ENCODE assay signal across 1 cellular context in genomic region chr1:52553372-52554266, GRCh38.
TF ChIP-seq lines count a peak whose summit lies in the region.

No MANE protein-coding gene starts in this region.

TF ChIP-seq in HepG2, 621 proteins besides CTCF, POLR2A, EP300 and RAD21 (continues in another document):
- TF ChIP-seq SRSF9 (IDR thresholded peaks at IDR 0.05; ENCODE audit: borderline replicate concordance, insufficient read depth, low read depth, low read length, poor library complexity, severe bottlenecking): no peak
- TF ChIP-seq ZNF180 (CRISPR knock-in tag; IDR thresholded peaks at IDR 0.05; ENCODE audit: borderline replicate concordance, low read depth): 0 out of 2 replicates have a peak, but pooled peaks have one; percentile 49
- TF ChIP-seq PAX8 (CRISPR knock-in tag; IDR thresholded peaks at IDR 0.05; ENCODE audit: borderline replicate concordance): 0 out of 2 replicates have a peak, but pooled peaks have one; percentile 66
- TF ChIP-seq ARNTL (CRISPR knock-in tag; IDR thresholded peaks at IDR 0.05): peak; percentile 65; the same call in 1 of the 2 replicates
- TF ChIP-seq AHR (CRISPR knock-in tag; IDR thresholded peaks at IDR 0.05): peak; percentile 28; the same call in 1 of the 2 replicates
- peak; percentile 57; the same call in 1 of the 2 replicates for TF ChIP-seq ZNF609 (CRISPR knock-in tag; IDR thresholded peaks at IDR 0.05; ENCODE audit: borderline replicate concordance)
- peak; percentile 76; the same call in 1 of the 2 replicates for TF ChIP-seq SRY (CRISPR knock-in tag; IDR thresholded peaks at IDR 0.05)
- no peak for TF ChIP-seq MZF1 (CRISPR knock-in tag; IDR thresholded peaks at IDR 0.05; ENCODE audit: borderline replicate concordance)
- TF ChIP-seq HNF4A (CRISPR knock-in tag; IDR thresholded peaks at IDR 0.05): 0 out of 2 replicates have a peak, but pooled peaks have one; percentile 22
- TF ChIP-seq TOE1 (CRISPR knock-in tag; IDR thresholded peaks at IDR 0.05): 0 out of 2 replicates have a peak, but pooled peaks have one; percentile 70
- peak; percentile 48; the same call in 1 of the 2 replicates for TF ChIP-seq PHF21A (CRISPR knock-in tag; IDR thresholded peaks at IDR 0.05)
- TF ChIP-seq ATRX (CRISPR knock-in tag; IDR thresholded peaks at IDR 0.05; ENCODE audit: borderline replicate concordance): no peak
- TF ChIP-seq POLR2G (IDR thresholded peaks at IDR 0.05; ENCODE audit: low read depth, low read length): peak; percentile 59
- TF ChIP-seq ZNF451 (CRISPR knock-in tag; IDR thresholded peaks at IDR 0.05): no peak
- peak; percentile 88 for TF ChIP-seq KMT2A (CRISPR knock-in tag; IDR thresholded peaks at IDR 0.05)
- peak; percentile 50; the same call in 1 of the 2 replicates for TF ChIP-seq MAX (IDR thresholded peaks at IDR 0.05)
- TF ChIP-seq ZIK1 (CRISPR knock-in tag; IDR thresholded peaks at IDR 0.05; ENCODE audit: borderline replicate concordance, low read depth): no peak
- TF ChIP-seq NPAS2 (CRISPR knock-in tag; IDR thresholded peaks at IDR 0.05; ENCODE audit: borderline replicate concordance): 0 out of 2 replicates have a peak, but pooled peaks have one; percentile 23
- TF ChIP-seq SP1 (IDR thresholded peaks at IDR 0.05): no peak
- TF ChIP-seq SP1 (CRISPR knock-in tag; IDR thresholded peaks at IDR 0.05): 0 out of 2 replicates have a peak, but pooled peaks have one; percentile 52
- 0 out of 2 replicates have a peak, but pooled peaks have one; percentile 38 for TF ChIP-seq SAFB2 (CRISPR knock-in tag; IDR thresholded peaks at IDR 0.05; ENCODE audit: borderline replicate concordance, low read depth)
- TF ChIP-seq ZNF12 (CRISPR knock-in tag; IDR thresholded peaks at IDR 0.05): 0 out of 2 replicates have a peak, but pooled peaks have one; percentile 28
- peak; percentile 64 for TF ChIP-seq AGO2 (optimal IDR thresholded peaks at IDR 0.05; ENCODE audit: low read depth, low read length)
- peak; percentile 60; the same call in 1 of the 2 replicates for TF ChIP-seq ZNF225 (CRISPR knock-in tag; IDR thresholded peaks at IDR 0.05)
- peak; percentile 77 for TF ChIP-seq ZNF563 (CRISPR knock-in tag; IDR thresholded peaks at IDR 0.05)
- TF ChIP-seq HDAC2 (CRISPR knock-in tag; IDR thresholded peaks at IDR 0.05): peak; percentile 16; the same call in 1 of the 2 replicates
- TF ChIP-seq POGK (CRISPR knock-in tag; conservative IDR thresholded peaks at IDR 0.05): no peak
- no peak for TF ChIP-seq ZNF552 (CRISPR knock-in tag; IDR thresholded peaks at IDR 0.05; ENCODE audit: borderline replicate concordance)
- TF ChIP-seq ZNF574 (CRISPR knock-in tag; IDR thresholded peaks at IDR 0.05): peak; percentile 67; the same call in 1 of the 2 replicates
- peak; percentile 90 for TF ChIP-seq CHD2 (IDR thresholded peaks at IDR 0.05; ENCODE audit: low read depth, low read length)
- TF ChIP-seq PITX1 (CRISPR knock-in tag; IDR thresholded peaks at IDR 0.05): 0 out of 2 replicates have a peak, but pooled peaks have one; percentile 18
- TF ChIP-seq CBFB (CRISPR knock-in tag; IDR thresholded peaks at IDR 0.05): no peak
- TF ChIP-seq ASH2L (IDR thresholded peaks at IDR 0.05; ENCODE audit: insufficient read length, low read depth, low read length): no peak
- TF ChIP-seq ARID5B (CRISPR knock-in tag; IDR thresholded peaks at IDR 0.05): peak; percentile 54; the same call in 1 of the 2 replicates
- peak; percentile 52 for TF ChIP-seq YY1 (IDR thresholded peaks at IDR 0.05; ENCODE audit: insufficient read depth, insufficient replicate concordance, low read depth, low read length)
- peak; percentile 73; the same call in 1 of the 2 replicates for TF ChIP-seq BORCS8-MEF2B (CRISPR knock-in tag; IDR thresholded peaks at IDR 0.05)
- TF ChIP-seq ZSCAN9 (CRISPR knock-in tag; IDR thresholded peaks at IDR 0.05; ENCODE audit: borderline replicate concordance): peak; percentile 36; the same call in 1 of the 2 replicates
- TF ChIP-seq BCL3 (CRISPR knock-in tag; IDR thresholded peaks at IDR 0.05): peak; percentile 37; the same call in 1 of the 2 replicates
- TF ChIP-seq ZNF605 (CRISPR knock-in tag; IDR thresholded peaks at IDR 0.05): peak; percentile 83
- TF ChIP-seq ELK4 (CRISPR knock-in tag; IDR thresholded peaks at IDR 0.05; ENCODE audit: borderline replicate concordance): no peak
- TF ChIP-seq ZNF547 (CRISPR knock-in tag; IDR thresholded peaks at IDR 0.05): peak; percentile 76; the same call in 1 of the 2 replicates
- peak; percentile 75; the same call in 1 of the 2 replicates for TF ChIP-seq HOXD1 (CRISPR knock-in tag; IDR thresholded peaks at IDR 0.05)
- peak; percentile 84; the same call in 1 of the 2 replicates for TF ChIP-seq ATF5 (CRISPR knock-in tag; IDR thresholded peaks at IDR 0.05; ENCODE audit: low read depth)
- TF ChIP-seq ZNF24 (IDR thresholded peaks at IDR 0.05): no peak
- no peak for TF ChIP-seq PTBP1 (IDR thresholded peaks at IDR 0.05; ENCODE audit: low read depth, low read length, poor library complexity, severe bottlenecking)
- TF ChIP-seq DDIT3 (CRISPR knock-in tag; IDR thresholded peaks at IDR 0.05): no peak
- no peak for TF ChIP-seq JDP2 (CRISPR knock-in tag; IDR thresholded peaks at IDR 0.05; ENCODE audit: borderline replicate concordance)
